Comparison of ENCODE assay signal across 14 cellular contexts in the genomic region with DNA sequence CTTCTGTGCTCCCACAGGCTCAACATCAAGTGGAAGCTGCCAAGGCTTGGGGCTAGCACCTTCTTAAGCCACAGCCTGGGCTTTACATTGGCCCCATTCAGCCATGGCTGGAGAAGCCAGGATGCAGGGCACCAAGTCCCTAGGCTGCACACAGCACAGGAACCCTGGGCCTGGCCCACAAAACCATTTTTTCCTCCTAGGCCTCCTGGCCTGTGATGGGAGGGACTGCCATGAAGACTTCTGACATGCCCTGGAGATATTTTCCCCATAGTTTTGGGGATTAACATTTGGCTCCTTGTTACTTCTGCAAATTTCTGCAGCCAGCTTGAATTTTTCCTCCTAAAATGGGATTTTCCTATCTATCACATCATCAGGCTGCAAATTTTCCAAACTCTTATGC. TPM values are rescaled to one million over a fixed set of nuclear protein-coding genes. Genes with fewer than 3 reads are reported as not detected.
"Had no signal": no experiment of that assay in that cellular context is flagged by ENCODE, and none has a peak within 500 bp of the region (broad histone marks: within the 10 kb centered on the region; RNA-seq: fewer than 3 reads in every experiment).

No MANE protein-coding gene starts in this region.

RNA-seq across cellular contexts. Expression of a gene that starts 2.2 kb away (rescaled TPM):
- total RNA-seq: activated B cell treated with CpG ODN at 0.5 μM for 24 hours; activated CD4-positive, alpha-beta memory T cell treated with anti-CD3 and anti-CD28 coated beads for 36 hours; activated CD4-positive, alpha-beta memory T cell treated with anti-CD3 and anti-CD28 coated beads, Interleukin-2, amount 10 ng/mL, durations not matched to agents 7 days and 5 days; activated CD4-positive, alpha-beta T cell treated with anti-CD3 and anti-CD28 coated beads for 36 hours; activated CD4-positive, alpha-beta T cell treated with anti-CD3 and anti-CD28 coated beads, Interleukin-2, amount 10 ng/mL, durations not matched to agents 24 days and 14 days; activated CD4-positive, alpha-beta T cell treated with anti-CD3 and anti-CD28 coated beads, Interleukin-2, amount 10 ng/mL, durations not matched to agents 7 days and 5 days; activated CD8-positive, alpha-beta memory T cell treated with anti-CD3 and anti-CD28 coated beads for 36 hours; activated CD8-positive, alpha-beta memory T cell treated with anti-CD3 and anti-CD28 coated beads, Interleukin-2, amount 10 ng/mL, durations not matched to agents 7 days and 5 days; activated CD8-positive, alpha-beta T cell treated with anti-CD3 and anti-CD28 coated beads for 36 hours; activated CD8-positive, alpha-beta T cell treated with anti-CD3 and anti-CD28 coated beads, Interleukin-2, amount 10 ng/mL, durations not matched to agents 7 days and 5 days; T-helper 1 cell treated with Interleukin-12 subunit alpha and Interleukin-12 subunit beta and Interleukin-4 antibody, amounts not matched to agents 30 ng/mL and 1 ng/mL, for 36 hours; T-helper 2 cell treated with Interferon-gamma antibody and Interleukin-4, amounts not matched to agents 100 ng/mL and 5 ng/mL, for 36 hours; WTC11 had no signal

RNA-seq across cellular contexts. Expression of a gene that starts 20.7 kb away (rescaled TPM):
- total RNA-seq: activated B cell treated with CpG ODN at 0.5 μM for 24 hours; activated CD4-positive, alpha-beta memory T cell treated with anti-CD3 and anti-CD28 coated beads for 36 hours; activated CD4-positive, alpha-beta memory T cell treated with anti-CD3 and anti-CD28 coated beads, Interleukin-2, amount 10 ng/mL, durations not matched to agents 7 days and 5 days; activated CD4-positive, alpha-beta T cell treated with anti-CD3 and anti-CD28 coated beads for 36 hours; activated CD4-positive, alpha-beta T cell treated with anti-CD3 and anti-CD28 coated beads, Interleukin-2, amount 10 ng/mL, durations not matched to agents 24 days and 14 days; activated CD4-positive, alpha-beta T cell treated with anti-CD3 and anti-CD28 coated beads, Interleukin-2, amount 10 ng/mL, durations not matched to agents 7 days and 5 days; activated CD8-positive, alpha-beta memory T cell treated with anti-CD3 and anti-CD28 coated beads for 36 hours; activated CD8-positive, alpha-beta memory T cell treated with anti-CD3 and anti-CD28 coated beads, Interleukin-2, amount 10 ng/mL, durations not matched to agents 7 days and 5 days; activated CD8-positive, alpha-beta T cell treated with anti-CD3 and anti-CD28 coated beads for 36 hours; activated CD8-positive, alpha-beta T cell treated with anti-CD3 and anti-CD28 coated beads, Interleukin-2, amount 10 ng/mL, durations not matched to agents 7 days and 5 days; T-helper 1 cell treated with Interleukin-12 subunit alpha and Interleukin-12 subunit beta and Interleukin-4 antibody, amounts not matched to agents 30 ng/mL and 1 ng/mL, for 36 hours; T-helper 17 cell; T-helper 2 cell treated with Interferon-gamma antibody and Interleukin-4, amounts not matched to agents 100 ng/mL and 5 ng/mL, for 36 hours; WTC11 had no signal
